ENCODE assay signal across 9 cellular contexts in the genomic region with DNA sequence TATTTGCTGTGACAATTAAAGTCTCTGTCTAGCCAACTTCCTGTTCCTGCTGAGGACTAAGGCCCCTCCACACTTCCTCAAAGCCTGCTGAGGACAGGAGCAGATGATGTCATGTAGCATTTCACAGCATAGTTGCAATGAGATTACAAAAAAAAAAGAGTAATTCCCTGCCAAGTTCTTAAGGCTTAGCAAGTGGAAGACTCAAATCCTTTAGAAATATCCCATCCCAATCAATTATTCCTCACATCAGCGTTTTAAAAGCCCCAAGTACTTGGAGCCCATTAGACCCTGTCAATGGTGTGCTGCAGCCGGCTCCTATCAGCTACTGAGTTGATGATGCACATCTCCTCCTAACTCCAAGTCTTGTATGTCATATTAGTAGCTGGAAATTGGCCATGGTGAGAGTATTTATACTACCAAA. TPM values are rescaled to one million over a fixed set of nuclear protein-coding genes. Genes with fewer than 3 reads are reported as not detected.
DNase-seq lines count a peak whose midpoint lies in the region; ATAC-seq and TF ChIP-seq lines count a peak whose summit lies in the region.
"Had no signal": no experiment of that assay in that cellular context is flagged by ENCODE, and none has a peak within 500 bp of the region (broad histone marks: within the 10 kb centered on the region; RNA-seq: fewer than 3 reads in every experiment).

No MANE protein-coding gene starts in this region.

- no peaks in the 10 kb centered on the region for H3K27me3 ChIP-seq in lung (ENCODE audit: control insufficient read depth, insufficient read depth)

- WGBS in lung, 2 donors, result 70 to 89% methylated on average over 2 of the region's 2 CpGs

- ATAC-seq in GM21447 (IDR thresholded peaks at IDR 0.05; ENCODE audit: unreplicated experiment) (peak; percentile 52), lung (ENCODE audit: insufficient read depth, low FRiP score) (peak; percentile 44)
- ATAC-seq: Panc1 had no signal

- peak overlapping the region; percentile 37 to 65 for H3K27ac ChIP-seq in lung (ENCODE audit: low read depth in 1 of 2, low read length in 1 of 2)

- DNase-seq in GDM1 (lab: John Stamatoyannopoulos, UW) (peak; percentile 27), NB4 (ENCODE audit: low read depth) (peak; percentile 80), cardiac fibroblast (ENCODE audit: low read depth in 2 of 2) (peak; percentile 88 to 92), lung (ENCODE audit: low spot score) (no peak), ureter (ENCODE audit: low spot score) (no peak), NCI-H2081 treated with DMSO at 0.1 percent for 48 hours (lab: John Stamatoyannopoulos, UW) (no peak), cortex of kidney (lab: John Stamatoyannopoulos, UW) (no peak)

- peaks cover 2 to 7% of the 10 kb centered on the region in 2 donors for H3K4me1 ChIP-seq in lung (ENCODE audit: control insufficient read depth in 2 of 2, insufficient read depth in 2 of 2, low read length in 2 of 2)

- H3K9me3 ChIP-seq in lung (ENCODE audit: control insufficient read depth in 2 of 2, insufficient read depth in 1 of 2, low read length in 1 of 2), result no peaks in the 10 kb centered on the region

- TF ChIP-seq POLR2A in NB4 (IDR thresholded peaks at IDR 0.05; ENCODE audit: extremely low read depth, insufficient read length), result no peak

- H3K4me3 ChIP-seq in NB4 (ENCODE audit: low read depth, low read length) (no peak overlapping the region), cardiac fibroblast (replicated peaks in 1 of 2; ENCODE audit: low read depth in 2 of 2, low read length in 2 of 2) (no peak overlapping the region), lung (no peak overlapping the region)

- TF ChIP-seq CTCF in NB4 (IDR thresholded peaks at IDR 0.05; ENCODE audit: low read depth, low read length) (no peak), cardiac fibroblast (IDR thresholded peaks at IDR 0.05; ENCODE audit: low read depth, low read length) (no peak), lung (IDR thresholded peaks at IDR 0.05; ENCODE audit: control extremely low read depth, extremely low read depth) (no peak)

- H3K36me3 ChIP-seq in lung (ENCODE audit: control insufficient read depth in 2 of 2, insufficient read depth in 2 of 2, low read length in 2 of 2), result peaks cover 6 to 24% of the 10 kb centered on the region in 2 donors

RNA-seq across cellular contexts. Expression of a gene that starts 51.7 kb away (rescaled TPM):
- 10 to 100 TPM; 23.9 to 34.3 TPM for total RNA-seq in lung
- polyA plus RNA-seq in lung, result 1 to 10 TPM; 4.3 to 6.2 TPM
- 29.2 TPM for total RNA-seq in ureter

Comparison
In these comparisons a context has a peak if more than half of its experiments do, and no peak if none do; other contexts are left out.
1. DNase-seq: peak in GDM1 (single experiment), NB4 (single experiment) and cardiac fibroblast (2 of 2); none in lung (single experiment), ureter (single experiment), NCI-H2081 treated with DMSO at 0.1 percent for 48 hours (single experiment) and cortex of kidney (single experiment).